In the genomic region with DNA sequence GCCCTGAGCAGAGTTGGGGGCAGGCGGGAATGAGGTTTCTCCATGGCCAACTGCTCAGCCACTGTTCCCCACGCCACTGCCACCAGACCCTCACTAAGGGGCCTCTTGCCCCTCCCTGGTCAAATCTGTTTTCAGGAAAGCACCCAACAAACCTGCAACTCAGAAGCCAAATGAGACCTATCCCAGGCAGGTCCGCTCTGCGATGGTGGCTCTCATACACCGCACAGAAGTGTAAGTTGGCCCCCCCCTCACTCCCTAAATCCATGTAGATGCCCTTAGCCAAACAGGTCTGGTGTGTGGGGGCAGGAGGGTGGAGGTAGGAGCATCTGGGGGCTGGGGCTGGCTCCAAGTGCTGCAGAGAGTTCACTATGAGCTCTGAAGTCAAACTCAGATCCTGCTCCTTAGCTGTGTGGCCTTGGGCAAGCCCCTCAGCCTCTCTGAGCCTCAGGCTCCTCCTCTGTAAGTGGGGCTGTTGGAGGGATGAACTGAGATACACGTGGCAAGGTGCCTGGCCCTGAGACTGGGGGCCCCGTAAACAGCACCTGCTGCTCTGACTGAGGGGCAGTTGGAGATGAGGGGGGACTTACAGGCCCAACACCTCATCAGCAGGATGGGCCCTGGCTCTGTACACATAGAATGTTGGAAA, we compare ENCODE assay signal across 15 cellular contexts. TPM values are rescaled to one million over a fixed set of nuclear protein-coding genes. Genes with fewer than 3 reads are reported as not detected.
DNase-seq lines count a peak whose midpoint lies in the region; ATAC-seq and TF ChIP-seq lines count a peak whose summit lies in the region.
"Had no signal": no experiment of that assay in that cellular context is flagged by ENCODE, and none has a peak within 500 bp of the region (broad histone marks: within the 10 kb centered on the region; RNA-seq: fewer than 3 reads in every experiment).

No MANE protein-coding gene starts in this region.

- no peaks in the 10 kb centered on the region for H4K20me1 ChIP-seq in GM23338 (replicated peaks; ENCODE audit: insufficient read depth)

- H3K27me3 Mint-ChIP-seq in GM23338 (ENCODE audit: insufficient read depth, low read depth, poor library complexity), result peaks cover 36% of the 10 kb centered on the region
- H3K27me3 Mint-ChIP-seq in CD8-positive, alpha-beta T cell (ENCODE audit: low read depth), result peaks cover 4% of the 10 kb centered on the region

- no peak for ATAC-seq in GM23338
- no peak for ATAC-seq in lower lobe of right lung
- ATAC-seq in CD8-positive, alpha-beta T cell, result no peak
- ATAC-seq: mucosa of descending colon had no signal

- H3K4me1 ChIP-seq in GM23338 (ENCODE audit: insufficient read depth), result peaks cover 65% of the 10 kb centered on the region
- peaks cover 59% of the 10 kb centered on the region for H3K4me1 ChIP-seq in lower lobe of right lung
- peaks cover 8 to 81% (median 43%) of the 10 kb centered on the region in 6 donors for H3K4me1 ChIP-seq in spleen
- H3K4me1 ChIP-seq in CD8-positive, alpha-beta T cell (ENCODE audit: insufficient read depth, low read length), result peaks cover under 1% of the 10 kb centered on the region

- H3K4me3 ChIP-seq in GM23338 (no peak overlapping the region), coronary artery (peak overlapping the region; percentile 66), lower lobe of right lung (peak overlapping the region; percentile 54), spleen (peak overlapping the region; percentile 27 to 72 (median 50))
- no peak overlapping the region for H3K4me3 ChIP-seq in CD8-positive, alpha-beta T cell (ENCODE audit: low read depth, low read length)
- H3K4me3 ChIP-seq: mucosa of descending colon had no signal

- 53 to 74% (median 60%) methylated on average over 6 to 7 of the region's 7 CpGs for WGBS in spleen, 5 donors

- CTCF ChIA-PET in CD8-positive, alpha-beta T cell (lab: Charles Lee), result interaction anchor here (1.5 to 2.4 kb wide), 2 partner anchors 10 to 17 kb away, joined by 8 to 9 read pairs; no protein-coding TSS in a partner anchor

- TF ChIP-seq POLR2A in spleen (IDR thresholded peaks at IDR 0.05), result no peak

- H3K79me2 ChIP-seq in GM23338 (replicated peaks; ENCODE audit: insufficient read depth), result no peaks in the 10 kb centered on the region

- peaks cover 29% of the 10 kb centered on the region for H3K36me3 Mint-ChIP-seq in GM23338 (ENCODE audit: low read depth)
- peaks cover 1% of the 10 kb centered on the region for H3K36me3 Mint-ChIP-seq in CD8-positive, alpha-beta T cell

- H3K27me3 ChIP-seq in GM23338 (ENCODE audit: insufficient read depth) (no peaks in the 10 kb centered on the region), lower lobe of right lung (ENCODE audit: low read depth) (no peaks in the 10 kb centered on the region), spleen (replicated peaks in 1 of 7) (peaks cover 0 to 22% (median 0%) of the 10 kb centered on the region in 7 donors)
- H3K27me3 ChIP-seq in CD8-positive, alpha-beta T cell (ENCODE audit: insufficient read depth, low read length), result no peaks in the 10 kb centered on the region

- no peak for DNase-seq in GM23338 (ENCODE audit: low spot score)
- no peak for DNase-seq in coronary artery (ENCODE audit: low spot score)
- peak; percentile 35 for DNase-seq in lower lobe of right lung
- DNase-seq in spleen, result peak; percentile 62
- DNase-seq in KBM-7, result no peak
- DNase-seq in T-helper 9 cell, result no peak
- no peak for DNase-seq in HuH-7 (ENCODE audit: low spot score)
- DNase-seq in CD8-positive, alpha-beta T cell, result no peak
- DNase-seq: amniotic stem cell; GF-D8; mucosa of descending colon; NCI-H2029 treated with DMSO at 0.1 percent for 48 hours; NCI-H748 treated with DMSO at 0.1 percent for 48 hours; stimulated activated CD4-positive, alpha-beta T cell treated with anti-CD3 and anti-CD28 coated beads, Interleukin-2, amount 100 ng/mL, for 48 hours had no signal

- H3K27ac Mint-ChIP-seq in GM23338, result no peak overlapping the region; the same call in 1 of the 2 replicates
- no peak overlapping the region for H3K27ac Mint-ChIP-seq in CD8-positive, alpha-beta T cell

- intact Hi-C loops in lower lobe of right lung (cut with DNase I), result no loop called here
- intact Hi-C loops in spleen (cut with DNase I; ENCODE audit: low total_unique reads), result no loop called here
- intact Hi-C loops in CD8-positive, alpha-beta T cell (cut with DNase I, micrococcal nuclease), result no loop called here

- H3F3A ChIP-seq in GM23338 (replicated peaks; ENCODE audit: low read depth), result peaks cover 15% of the 10 kb centered on the region

- H3K36me3 ChIP-seq in GM23338 (ENCODE audit: insufficient read depth) (peaks cover 10% of the 10 kb centered on the region; the same call in 1 of the 2 replicates), lower lobe of right lung (no peaks in the 10 kb centered on the region), spleen (peaks cover 0 to 5% (median 0%) of the 10 kb centered on the region in 6 donors)
- no peaks in the 10 kb centered on the region for H3K36me3 ChIP-seq in CD8-positive, alpha-beta T cell (ENCODE audit: insufficient read depth, low read length)

- H2AFZ ChIP-seq in GM23338, result no peak overlapping the region

- in situ Hi-C loops in KBM-7 (cut with MboI; ENCODE audit: low pct_unique_long_range_greater_than_20kb, low sequenced_read_pairs), result no loop called here

- TF ChIP-seq CTCF in GM23338 (conservative IDR thresholded peaks at IDR 0.05; ENCODE audit: low read depth in 2 of 2), result no peak
- no peak for TF ChIP-seq CTCF in coronary artery (IDR thresholded peaks at IDR 0.05)
- no peak for TF ChIP-seq CTCF in lower lobe of right lung (IDR thresholded peaks at IDR 0.05)
- no peak for TF ChIP-seq CTCF in spleen (IDR thresholded peaks at IDR 0.05 in 8 of 11, conservative IDR thresholded peaks at IDR 0.05 in 3 of 11)
- no peak for TF ChIP-seq CTCF in CD8-positive, alpha-beta T cell (IDR thresholded peaks at IDR 0.05)

- peaks cover 31% of the 10 kb centered on the region for H3K9me3 Mint-ChIP-seq in GM23338
- H3K9me3 Mint-ChIP-seq in CD8-positive, alpha-beta T cell, result peaks cover 13% of the 10 kb centered on the region

- no peaks in the 10 kb centered on the region for H3K9me2 ChIP-seq in GM23338 (ENCODE audit: insufficient read depth)

- H3K27ac ChIP-seq in GM23338 (ENCODE audit: low read depth) (no peak overlapping the region), coronary artery (peak overlapping the region; percentile 93 to 94), lower lobe of right lung (peak overlapping the region; percentile 81), spleen (peak overlapping the region; percentile 21 to 87 (median 76))
- no peak overlapping the region for H3K27ac ChIP-seq in CD8-positive, alpha-beta T cell (ENCODE audit: low read depth, low read length)

- peak overlapping the region; percentile 46; the same call in 1 of the 3 replicates for H3K4me3 Mint-ChIP-seq in GM23338
- no peak overlapping the region for H3K4me3 Mint-ChIP-seq in CD8-positive, alpha-beta T cell

- peaks cover 57% of the 10 kb centered on the region for H3K4me1 Mint-ChIP-seq in GM23338
- no peaks in the 10 kb centered on the region for H3K4me1 Mint-ChIP-seq in CD8-positive, alpha-beta T cell (ENCODE audit: low read depth)

- POLR2A ChIA-PET in CD8-positive, alpha-beta T cell (lab: Charles Lee), result no interaction called here

- H3K9me3 ChIP-seq in lower lobe of right lung (no peaks in the 10 kb centered on the region), spleen (peaks cover 0 to 27% (median 20%) of the 10 kb centered on the region in 8 donors)
- H3K9me3 ChIP-seq in CD8-positive, alpha-beta T cell (ENCODE audit: low read length), result no peaks in the 10 kb centered on the region

- H3K4me2 ChIP-seq in GM23338, result 0 out of 2 replicates have a peak overlapping the region, but pooled peaks have one; percentile 48

TF ChIP-seq in GM23338, 12 proteins besides CTCF, POLR2A, EP300 and RAD21 (continues in another document):
- TF ChIP-seq ZNF114 (CRISPR knock-in tag; IDR thresholded peaks at IDR 0.05) (no peak), STAT1 (IDR thresholded peaks at IDR 0.05; ENCODE audit: unreplicated experiment) (no peak), CREB1 (CRISPR knock-in tag; IDR thresholded peaks at IDR 0.05; ENCODE audit: low read depth) (no peak), EZH2phosphoT487 (IDR thresholded peaks at IDR 0.05; ENCODE audit: unreplicated experiment) (no peak)
- TF ChIP-seq, protein P1, sequence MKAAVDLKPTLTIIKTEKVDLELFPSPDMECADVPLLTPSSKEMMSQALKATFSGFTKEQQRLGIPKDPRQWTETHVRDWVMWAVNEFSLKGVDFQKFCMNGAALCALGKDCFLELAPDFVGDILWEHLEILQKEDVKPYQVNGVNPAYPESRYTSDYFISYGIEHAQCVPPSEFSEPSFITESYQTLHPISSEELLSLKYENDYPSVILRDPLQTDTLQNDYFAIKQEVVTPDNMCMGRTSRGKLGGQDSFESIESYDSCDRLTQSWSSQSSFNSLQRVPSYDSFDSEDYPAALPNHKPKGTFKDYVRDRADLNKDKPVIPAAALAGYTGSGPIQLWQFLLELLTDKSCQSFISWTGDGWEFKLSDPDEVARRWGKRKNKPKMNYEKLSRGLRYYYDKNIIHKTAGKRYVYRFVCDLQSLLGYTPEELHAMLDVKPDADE (IDR thresholded peaks at IDR 0.05), result no peak

RNA-seq across cellular contexts. Expression of a gene that starts 1.1 kb away (rescaled TPM):
- 1.0 and 2.4 TPM in 2 replicates for total RNA-seq in GM23338 (2014; rRNA removed; shearing (Covaris generic))
- polyA plus RNA-seq in GM23338 (2016; fragmentation: Nextera tagmentation; extraction: Ambion mirVana) (0.32 and 0.70 TPM in 2 replicates), spleen (10 to 100 TPM in 1 of 3 donors, 1 to 10 TPM in 2; 4.8 to 10.3 (median 5.9) TPM)
- total RNA-seq in lower lobe of right lung (53.1 TPM), spleen (100 to 1,000 TPM in 1 of 7 donors, 10 to 100 TPM in 6; 54.2 to 120 (median 81.0) TPM)
- total RNA-seq in CD8-positive, alpha-beta T cell, result 1 to 10 TPM in 1 of 2 experiments, not detected in 1; 1.4 TPM

RNA-seq across cellular contexts. Expression of a gene that starts 2.1 kb away (rescaled TPM):
- 4.0 and 9.6 TPM in 2 replicates for total RNA-seq in GM23338 (2014; rRNA removed; shearing (Covaris generic))
- polyA plus RNA-seq in GM23338 (2016; fragmentation: Nextera tagmentation; extraction: Ambion mirVana), result 17.0 and 18.5 TPM in 2 replicates
- total RNA-seq in lower lobe of right lung, result 25.0 TPM
- total RNA-seq in spleen, result 10 to 100 TPM; 19.9 to 83.0 (median 69.4) TPM
- 100 to 1,000 TPM in 1 of 3 donors, 10 to 100 TPM in 2; 84.3 to 127 (median 98.9) TPM for polyA plus RNA-seq in spleen
- not detected for total RNA-seq in CD8-positive, alpha-beta T cell

RNA-seq across cellular contexts. Expression of a gene that starts 12.0 kb away (rescaled TPM):
- total RNA-seq in GM23338 (2014; rRNA removed; shearing (Covaris generic)), result not detected in 2 replicates
- polyA plus RNA-seq in GM23338 (2016; fragmentation: Nextera tagmentation; extraction: Ambion mirVana) (0.66 and 1.7 TPM in 2 replicates), spleen (10 to 100 TPM; 61.6 to 84.5 (median 73.5) TPM)
- total RNA-seq in lower lobe of right lung (158 TPM), spleen (100 to 1,000 TPM in 1 of 7 donors, 10 to 100 TPM in 6; 23.9 to 139 (median 50.7) TPM)
- total RNA-seq in CD8-positive, alpha-beta T cell, result not detected
- total RNA-seq: renal cortical epithelial cell had no signal

Comparison
In these comparisons a context has a peak if more than half of its experiments do, and no peak if none do; other contexts are left out.
1. DNase-seq: peak in lower lobe of right lung (single experiment) and spleen (single experiment); none in GM23338 (single experiment), coronary artery (single experiment), KBM-7 (single experiment), T-helper 9 cell (single experiment), HuH-7 (single experiment) and CD8-positive, alpha-beta T cell (0 of 7).
2. H3K27ac ChIP-seq: peak in coronary artery (2 of 2), lower lobe of right lung (single experiment) and spleen (8 of 8); none in GM23338 (single experiment) and CD8-positive, alpha-beta T cell (single experiment).
3. H3K4me3 ChIP-seq: peak in coronary artery (single experiment), lower lobe of right lung (single experiment) and spleen (8 of 8); none in GM23338 (single experiment) and CD8-positive, alpha-beta T cell (single experiment).
4. RNA of a gene that starts 1.1 kb away (total RNA-seq): 54.2 to 120 TPM in spleen and 53.1 TPM in lower lobe of right lung (single experiment); 1.0 to 2.4 TPM in GM23338 and 1.4 TPM in CD8-positive, alpha-beta T cell; every median in the first group is over 10 times any median in the second.
5. RNA of a gene that starts 12.0 kb away (total RNA-seq): 158 TPM in lower lobe of right lung (single experiment) and 23.9 to 139 TPM in spleen; not detected in CD8-positive, alpha-beta T cell and not detected in GM23338; every median in the first group is over 10 times any median in the second.